In the genomic region with DNA sequence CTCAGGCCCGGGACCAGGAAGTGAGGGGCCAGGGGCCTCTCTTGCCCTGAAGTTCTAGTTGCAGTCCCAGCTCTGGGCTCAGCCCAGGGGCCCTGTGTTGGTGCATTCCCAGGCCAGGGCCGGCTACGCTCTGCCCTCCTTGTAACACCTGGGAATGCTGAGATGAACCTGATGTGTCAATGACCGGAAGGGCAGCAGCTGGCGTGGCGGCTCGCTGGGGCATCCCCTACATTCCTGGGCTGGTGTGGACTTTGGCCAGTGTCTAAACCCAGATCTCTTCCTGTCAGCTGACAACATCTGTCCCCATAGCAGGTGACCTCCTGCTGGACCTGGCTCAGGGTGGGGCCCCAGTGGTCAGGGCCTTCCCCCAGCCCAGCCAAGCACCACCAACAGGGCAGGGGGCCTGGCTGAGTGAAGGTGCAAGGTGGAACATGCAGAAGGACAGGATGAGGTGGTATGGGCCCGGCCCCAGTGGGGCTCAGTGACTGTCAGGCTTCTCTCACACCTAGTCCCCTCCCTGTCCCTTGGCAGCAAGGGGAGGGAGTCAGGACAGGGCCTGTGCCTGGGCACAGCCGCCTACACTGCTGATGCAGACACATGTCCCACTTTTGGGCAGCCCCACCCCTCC, we compare ENCODE assay signal across 2 cellular contexts.
TF ChIP-seq lines count a peak whose summit lies in the region.

No MANE protein-coding gene starts in this region.

TF ChIP-seq in WTC11, 78 proteins besides CTCF, POLR2A, EP300 and RAD21:
- TF ChIP-seq GABPB1 (CRISPR knock-in tag; IDR thresholded peaks at IDR 0.05), result peak; percentile 86
- TF ChIP-seq, protein P1, sequence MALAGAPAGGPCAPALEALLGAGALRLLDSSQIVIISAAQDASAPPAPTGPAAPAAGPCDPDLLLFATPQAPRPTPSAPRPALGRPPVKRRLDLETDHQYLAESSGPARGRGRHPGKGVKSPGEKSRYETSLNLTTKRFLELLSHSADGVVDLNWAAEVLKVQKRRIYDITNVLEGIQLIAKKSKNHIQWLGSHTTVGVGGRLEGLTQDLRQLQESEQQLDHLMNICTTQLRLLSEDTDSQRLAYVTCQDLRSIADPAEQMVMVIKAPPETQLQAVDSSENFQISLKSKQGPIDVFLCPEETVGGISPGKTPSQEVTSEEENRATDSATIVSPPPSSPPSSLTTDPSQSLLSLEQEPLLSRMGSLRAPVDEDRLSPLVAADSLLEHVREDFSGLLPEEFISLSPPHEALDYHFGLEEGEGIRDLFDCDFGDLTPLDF (CRISPR knock-in tag; IDR thresholded peaks at IDR 0.05), result no peak

TF ChIP-seq in HepG2, 621 proteins besides CTCF, POLR2A, EP300 and RAD21 (continues in another document):
- TF ChIP-seq ZFP41 (CRISPR knock-in tag; IDR thresholded peaks at IDR 0.05; ENCODE audit: borderline replicate concordance), result no peak
- TF ChIP-seq SPEN (CRISPR knock-in tag; IDR thresholded peaks at IDR 0.05; ENCODE audit: low read depth), result peak; percentile 98
- no peak for TF ChIP-seq U2AF2 (IDR thresholded peaks at IDR 0.05; ENCODE audit: low read depth, low read length)
- TF ChIP-seq IRF2 (CRISPR knock-in tag; IDR thresholded peaks at IDR 0.05), result peak; percentile 98
- TF ChIP-seq, protein P2, sequence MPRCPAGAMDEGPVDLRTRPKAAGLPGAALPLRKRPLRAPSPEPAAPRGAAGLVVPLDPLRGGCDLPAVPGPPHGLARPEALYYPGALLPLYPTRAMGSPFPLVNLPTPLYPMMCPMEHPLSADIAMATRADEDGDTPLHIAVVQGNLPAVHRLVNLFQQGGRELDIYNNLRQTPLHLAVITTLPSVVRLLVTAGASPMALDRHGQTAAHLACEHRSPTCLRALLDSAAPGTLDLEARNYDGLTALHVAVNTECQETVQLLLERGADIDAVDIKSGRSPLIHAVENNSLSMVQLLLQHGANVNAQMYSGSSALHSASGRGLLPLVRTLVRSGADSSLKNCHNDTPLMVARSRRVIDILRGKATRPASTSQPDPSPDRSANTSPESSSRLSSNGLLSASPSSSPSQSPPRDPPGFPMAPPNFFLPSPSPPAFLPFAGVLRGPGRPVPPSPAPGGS (CRISPR knock-in tag; IDR thresholded peaks at IDR 0.05), result peak; percentile 100
- peak; percentile 90 for TF ChIP-seq ISL2 (CRISPR knock-in tag; IDR thresholded peaks at IDR 0.05)
- TF ChIP-seq KDM2A (CRISPR knock-in tag; IDR thresholded peaks at IDR 0.05; ENCODE audit: borderline replicate concordance, low read depth), result peak; percentile 84
- TF ChIP-seq REL (CRISPR knock-in tag; conservative IDR thresholded peaks at IDR 0.05), result 0 out of 2 replicates have a peak, but pooled peaks have one; percentile 29
- TF ChIP-seq KLF6 (CRISPR knock-in tag; IDR thresholded peaks at IDR 0.05), result peak; percentile 81
- TF ChIP-seq, protein P3, sequence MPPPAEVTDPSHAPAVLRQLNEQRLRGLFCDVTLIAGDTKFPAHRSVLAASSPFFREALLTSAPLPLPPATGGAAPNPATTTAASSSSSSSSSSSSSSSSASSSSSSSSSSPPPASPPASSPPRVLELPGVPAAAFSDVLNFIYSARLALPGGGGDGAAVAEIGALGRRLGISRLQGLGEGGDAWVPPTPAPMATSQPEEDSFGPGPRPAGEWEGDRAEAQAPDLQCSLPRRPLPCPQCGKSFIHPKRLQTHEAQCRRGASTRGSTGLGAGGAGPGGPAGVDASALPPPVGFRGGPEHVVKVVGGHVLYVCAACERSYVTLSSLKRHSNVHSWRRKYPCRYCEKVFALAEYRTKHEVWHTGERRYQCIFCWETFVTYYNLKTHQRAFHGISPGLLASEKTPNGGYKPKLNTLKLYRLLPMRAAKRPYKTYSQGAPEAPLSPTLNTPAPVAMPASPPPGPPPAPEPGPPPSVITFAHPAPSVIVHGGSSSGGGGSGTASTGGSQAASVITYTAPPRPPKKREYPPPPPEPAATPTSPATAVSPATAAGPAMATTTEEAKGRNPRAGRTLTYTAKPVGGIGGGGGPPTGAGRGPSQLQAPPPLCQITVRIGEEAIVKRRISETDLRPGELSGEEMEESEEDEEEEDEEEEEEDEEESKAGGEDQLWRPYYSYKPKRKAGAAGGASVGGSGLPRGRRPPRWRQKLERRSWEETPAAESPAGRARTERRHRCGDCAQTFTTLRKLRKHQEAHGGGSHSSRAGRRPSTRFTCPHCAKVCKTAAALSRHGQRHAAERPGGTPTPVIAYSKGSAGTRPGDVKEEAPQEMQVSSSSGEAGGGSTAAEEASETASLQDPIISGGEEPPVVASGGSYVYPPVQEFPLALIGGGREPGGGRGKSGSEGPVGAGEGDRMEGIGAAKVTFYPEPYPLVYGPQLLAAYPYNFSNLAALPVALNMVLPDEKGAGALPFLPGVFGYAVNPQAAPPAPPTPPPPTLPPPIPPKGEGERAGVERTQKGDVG (CRISPR knock-in tag; IDR thresholded peaks at IDR 0.05; ENCODE audit: borderline replicate concordance), result peak; percentile 95; the same call in 1 of the 2 replicates
- TF ChIP-seq, protein P4, sequence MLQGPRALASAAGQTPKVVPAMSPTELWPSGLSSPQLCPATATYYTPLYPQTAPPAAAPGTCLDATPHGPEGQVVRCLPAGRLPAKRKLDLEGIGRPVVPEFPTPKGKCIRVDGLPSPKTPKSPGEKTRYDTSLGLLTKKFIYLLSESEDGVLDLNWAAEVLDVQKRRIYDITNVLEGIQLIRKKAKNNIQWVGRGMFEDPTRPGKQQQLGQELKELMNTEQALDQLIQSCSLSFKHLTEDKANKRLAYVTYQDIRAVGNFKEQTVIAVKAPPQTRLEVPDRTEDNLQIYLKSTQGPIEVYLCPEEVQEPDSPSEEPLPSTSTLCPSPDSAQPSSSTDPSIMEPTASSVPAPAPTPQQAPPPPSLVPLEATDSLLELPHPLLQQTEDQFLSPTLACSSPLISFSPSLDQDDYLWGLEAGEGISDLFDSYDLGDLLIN (CRISPR knock-in tag; IDR thresholded peaks at IDR 0.05; ENCODE audit: borderline replicate concordance), result 0 out of 2 replicates have a peak, but pooled peaks have one; percentile 45
- no peak for TF ChIP-seq ZNF20 (CRISPR knock-in tag; IDR thresholded peaks at IDR 0.05)
- TF ChIP-seq MEIS1 (CRISPR knock-in tag; IDR thresholded peaks at IDR 0.05; ENCODE audit: borderline replicate concordance), result peak; percentile 96
- no peak for TF ChIP-seq NBN (conservative IDR thresholded peaks at IDR 0.05)
- TF ChIP-seq SALL1 (CRISPR knock-in tag; IDR thresholded peaks at IDR 0.05), result peak; percentile 99
- TF ChIP-seq GTF3A (CRISPR knock-in tag; conservative IDR thresholded peaks at IDR 0.05), result no peak
- TF ChIP-seq LCORL (IDR thresholded peaks at IDR 0.05), result no peak
- TF ChIP-seq LCORL (CRISPR knock-in tag; IDR thresholded peaks at IDR 0.05), result peak; percentile 100
- TF ChIP-seq, protein P5, sequence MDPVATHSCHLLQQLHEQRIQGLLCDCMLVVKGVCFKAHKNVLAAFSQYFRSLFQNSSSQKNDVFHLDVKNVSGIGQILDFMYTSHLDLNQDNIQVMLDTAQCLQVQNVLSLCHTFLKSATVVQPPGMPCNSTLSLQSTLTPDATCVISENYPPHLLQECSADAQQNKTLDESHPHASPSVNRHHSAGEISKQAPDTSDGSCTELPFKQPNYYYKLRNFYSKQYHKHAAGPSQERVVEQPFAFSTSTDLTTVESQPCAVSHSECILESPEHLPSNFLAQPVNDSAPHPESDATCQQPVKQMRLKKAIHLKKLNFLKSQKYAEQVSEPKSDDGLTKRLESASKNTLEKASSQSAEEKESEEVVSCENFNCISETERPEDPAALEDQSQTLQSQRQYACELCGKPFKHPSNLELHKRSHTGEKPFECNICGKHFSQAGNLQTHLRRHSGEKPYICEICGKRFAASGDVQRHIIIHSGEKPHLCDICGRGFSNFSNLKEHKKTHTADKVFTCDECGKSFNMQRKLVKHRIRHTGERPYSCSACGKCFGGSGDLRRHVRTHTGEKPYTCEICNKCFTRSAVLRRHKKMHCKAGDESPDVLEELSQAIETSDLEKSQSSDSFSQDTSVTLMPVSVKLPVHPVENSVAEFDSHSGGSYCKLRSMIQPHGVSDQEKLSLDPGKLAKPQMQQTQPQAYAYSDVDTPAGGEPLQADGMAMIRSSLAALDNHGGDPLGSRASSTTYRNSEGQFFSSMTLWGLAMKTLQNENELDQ (CRISPR knock-in tag; IDR thresholded peaks at IDR 0.05; ENCODE audit: borderline replicate concordance), result no peak
- TF ChIP-seq, protein P6, sequence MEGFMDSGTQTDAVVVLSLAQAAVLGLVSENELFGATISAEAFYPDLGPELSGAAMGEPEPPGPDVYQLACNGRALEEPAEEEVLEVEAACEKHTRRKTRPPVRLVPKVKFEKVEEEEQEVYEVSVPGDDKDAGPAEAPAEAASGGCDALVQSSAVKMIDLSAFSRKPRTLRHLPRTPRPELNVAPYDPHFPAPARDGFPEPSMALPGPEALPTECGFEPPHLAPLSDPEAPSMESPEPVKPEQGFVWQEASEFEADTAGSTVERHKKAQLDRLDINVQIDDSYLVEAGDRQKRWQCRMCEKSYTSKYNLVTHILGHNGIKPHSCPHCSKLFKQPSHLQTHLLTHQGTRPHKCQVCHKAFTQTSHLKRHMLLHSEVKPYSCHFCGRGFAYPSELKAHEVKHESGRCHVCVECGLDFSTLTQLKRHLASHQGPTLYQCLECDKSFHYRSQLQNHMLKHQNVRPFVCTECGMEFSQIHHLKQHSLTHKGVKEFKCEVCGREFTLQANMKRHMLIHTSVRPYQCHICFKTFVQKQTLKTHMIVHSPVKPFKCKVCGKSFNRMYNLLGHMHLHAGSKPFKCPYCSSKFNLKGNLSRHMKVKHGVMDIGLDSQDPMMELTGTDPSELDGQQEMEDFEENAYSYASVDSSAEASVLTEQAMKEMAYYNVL (CRISPR knock-in tag; IDR thresholded peaks at IDR 0.05; ENCODE audit: borderline replicate concordance), result peak; percentile 52; the same call in 1 of the 2 replicates
- peak in 1 of 2 experiments; percentile 98; a peak in 2 of 4 replicates for TF ChIP-seq KLF16 (CRISPR knock-in tag; IDR thresholded peaks at IDR 0.05)
- TF ChIP-seq ZMYM4 (CRISPR knock-in tag; IDR thresholded peaks at IDR 0.05), result peak; percentile 84
- TF ChIP-seq, protein P1 (CRISPR knock-in tag; IDR thresholded peaks at IDR 0.05), result peak; percentile 27; the same call in 1 of the 2 replicates
- TF ChIP-seq ZFP36L1 (CRISPR knock-in tag; IDR thresholded peaks at IDR 0.05), result peak; percentile 91
- TF ChIP-seq, protein P7, sequence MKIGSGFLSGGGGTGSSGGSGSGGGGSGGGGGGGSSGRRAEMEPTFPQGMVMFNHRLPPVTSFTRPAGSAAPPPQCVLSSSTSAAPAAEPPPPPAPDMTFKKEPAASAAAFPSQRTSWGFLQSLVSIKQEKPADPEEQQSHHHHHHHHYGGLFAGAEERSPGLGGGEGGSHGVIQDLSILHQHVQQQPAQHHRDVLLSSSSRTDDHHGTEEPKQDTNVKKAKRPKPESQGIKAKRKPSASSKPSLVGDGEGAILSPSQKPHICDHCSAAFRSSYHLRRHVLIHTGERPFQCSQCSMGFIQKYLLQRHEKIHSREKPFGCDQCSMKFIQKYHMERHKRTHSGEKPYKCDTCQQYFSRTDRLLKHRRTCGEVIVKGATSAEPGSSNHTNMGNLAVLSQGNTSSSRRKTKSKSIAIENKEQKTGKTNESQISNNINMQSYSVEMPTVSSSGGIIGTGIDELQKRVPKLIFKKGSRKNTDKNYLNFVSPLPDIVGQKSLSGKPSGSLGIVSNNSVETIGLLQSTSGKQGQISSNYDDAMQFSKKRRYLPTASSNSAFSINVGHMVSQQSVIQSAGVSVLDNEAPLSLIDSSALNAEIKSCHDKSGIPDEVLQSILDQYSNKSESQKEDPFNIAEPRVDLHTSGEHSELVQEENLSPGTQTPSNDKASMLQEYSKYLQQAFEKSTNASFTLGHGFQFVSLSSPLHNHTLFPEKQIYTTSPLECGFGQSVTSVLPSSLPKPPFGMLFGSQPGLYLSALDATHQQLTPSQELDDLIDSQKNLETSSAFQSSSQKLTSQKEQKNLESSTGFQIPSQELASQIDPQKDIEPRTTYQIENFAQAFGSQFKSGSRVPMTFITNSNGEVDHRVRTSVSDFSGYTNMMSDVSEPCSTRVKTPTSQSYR (CRISPR knock-in tag; IDR thresholded peaks at IDR 0.05; ENCODE audit: borderline replicate concordance), result peak; percentile 83
- peak; percentile 98 for TF ChIP-seq ZBTB38 (CRISPR knock-in tag; IDR thresholded peaks at IDR 0.05)
- TF ChIP-seq MBD4 (IDR thresholded peaks at IDR 0.05; ENCODE audit: borderline replicate concordance, low read length), result no peak
- TF ChIP-seq, protein P8, sequence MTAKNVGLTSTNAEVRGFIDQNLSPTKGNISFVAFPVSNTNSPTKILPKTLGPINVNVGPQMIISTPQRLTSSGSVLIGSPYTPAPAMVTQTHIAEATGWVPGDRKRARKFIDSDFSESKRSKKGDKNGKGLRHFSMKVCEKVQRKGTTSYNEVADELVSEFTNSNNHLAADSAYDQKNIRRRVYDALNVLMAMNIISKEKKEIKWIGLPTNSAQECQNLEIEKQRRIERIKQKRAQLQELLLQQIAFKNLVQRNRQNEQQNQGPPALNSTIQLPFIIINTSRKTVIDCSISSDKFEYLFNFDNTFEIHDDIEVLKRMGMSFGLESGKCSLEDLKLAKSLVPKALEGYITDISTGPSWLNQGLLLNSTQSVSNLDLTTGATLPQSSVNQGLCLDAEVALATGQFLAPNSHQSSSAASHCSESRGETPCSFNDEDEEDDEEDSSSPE (CRISPR knock-in tag; IDR thresholded peaks at IDR 0.05), result peak; percentile 74
- no peak for TF ChIP-seq TCF7L2 (IDR thresholded peaks at IDR 0.05; ENCODE audit: low read depth, low read length)
- TF ChIP-seq, protein P9, sequence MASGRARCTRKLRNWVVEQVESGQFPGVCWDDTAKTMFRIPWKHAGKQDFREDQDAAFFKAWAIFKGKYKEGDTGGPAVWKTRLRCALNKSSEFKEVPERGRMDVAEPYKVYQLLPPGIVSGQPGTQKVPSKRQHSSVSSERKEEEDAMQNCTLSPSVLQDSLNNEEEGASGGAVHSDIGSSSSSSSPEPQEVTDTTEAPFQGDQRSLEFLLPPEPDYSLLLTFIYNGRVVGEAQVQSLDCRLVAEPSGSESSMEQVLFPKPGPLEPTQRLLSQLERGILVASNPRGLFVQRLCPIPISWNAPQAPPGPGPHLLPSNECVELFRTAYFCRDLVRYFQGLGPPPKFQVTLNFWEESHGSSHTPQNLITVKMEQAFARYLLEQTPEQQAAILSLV (CRISPR knock-in tag; IDR thresholded peaks at IDR 0.05; ENCODE audit: borderline replicate concordance), result peak; percentile 73; the same call in 1 of the 2 replicates
- TF ChIP-seq MTF2 (CRISPR knock-in tag; IDR thresholded peaks at IDR 0.05; ENCODE audit: borderline replicate concordance), result no peak
- peak; percentile 79 for TF ChIP-seq ZNF292 (CRISPR knock-in tag; IDR thresholded peaks at IDR 0.05; ENCODE audit: borderline replicate concordance, low read depth)
- TF ChIP-seq GLI4 (CRISPR knock-in tag; IDR thresholded peaks at IDR 0.05; ENCODE audit: borderline replicate concordance), result peak; percentile 88; the same call in 1 of the 2 replicates
- TF ChIP-seq, protein P10, sequence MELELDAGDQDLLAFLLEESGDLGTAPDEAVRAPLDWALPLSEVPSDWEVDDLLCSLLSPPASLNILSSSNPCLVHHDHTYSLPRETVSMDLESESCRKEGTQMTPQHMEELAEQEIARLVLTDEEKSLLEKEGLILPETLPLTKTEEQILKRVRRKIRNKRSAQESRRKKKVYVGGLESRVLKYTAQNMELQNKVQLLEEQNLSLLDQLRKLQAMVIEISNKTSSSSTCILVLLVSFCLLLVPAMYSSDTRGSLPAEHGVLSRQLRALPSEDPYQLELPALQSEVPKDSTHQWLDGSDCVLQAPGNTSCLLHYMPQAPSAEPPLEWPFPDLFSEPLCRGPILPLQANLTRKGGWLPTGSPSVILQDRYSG (CRISPR knock-in tag; IDR thresholded peaks at IDR 0.05), result peak; percentile 80; the same call in 1 of the 2 replicates
- TF ChIP-seq ZZZ3 (CRISPR knock-in tag; IDR thresholded peaks at IDR 0.05; ENCODE audit: borderline replicate concordance), result peak; percentile 91; the same call in 1 of the 2 replicates
